In the genomic region with DNA sequence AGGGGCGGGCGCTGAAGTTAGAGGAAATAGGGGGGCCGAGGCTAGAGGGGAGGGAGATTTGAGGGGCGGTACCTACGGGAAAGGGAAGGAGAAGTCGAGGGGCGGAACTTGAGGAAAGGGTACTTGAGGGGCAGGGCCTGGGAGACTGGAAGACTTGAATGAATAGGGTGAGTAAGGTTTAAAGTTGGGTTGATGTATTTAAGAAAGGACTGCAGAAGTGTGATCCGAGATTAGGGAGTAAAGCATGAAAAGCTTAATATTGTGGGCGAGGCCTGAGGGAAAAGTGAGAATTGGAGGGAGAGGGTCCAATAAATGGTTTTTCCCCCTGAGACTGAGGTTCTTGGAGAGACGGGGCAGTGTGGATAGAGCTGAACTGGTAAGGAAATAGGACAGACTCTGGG, we compare ENCODE assay signal across 8 cellular contexts. TPM values are rescaled to one million over a fixed set of nuclear protein-coding genes. Genes with fewer than 3 reads are reported as not detected.
DNase-seq lines count a peak whose midpoint lies in the region; ATAC-seq, FAIRE-seq and TF ChIP-seq lines count a peak whose summit lies in the region.

No MANE protein-coding gene starts in this region.

- H3K36me3 ChIP-seq in esophagus (ENCODE audit: control insufficient read depth in 2 of 2, insufficient read depth in 2 of 2, low read length in 1 of 2): peaks cover 3 to 9% of the 10 kb centered on the region in 2 donors
- H3K36me3 ChIP-seq in psoas muscle (ENCODE audit: insufficient read depth in 1 of 2, low read depth in 1 of 2): peaks cover 3 to 43% of the 10 kb centered on the region in 2 donors

- peak; percentile 4 for ATAC-seq in GM18517 (IDR thresholded peaks at IDR 0.05; ENCODE audit: unreplicated experiment)
- no peak for ATAC-seq in psoas muscle
- ATAC-seq in GM21367 (IDR thresholded peaks at IDR 0.05; ENCODE audit: unreplicated experiment): no peak
- no peak for ATAC-seq in GM19455 (IDR thresholded peaks at IDR 0.05; ENCODE audit: unreplicated experiment)

- H3K4me1 ChIP-seq in esophagus (ENCODE audit: control insufficient read depth in 2 of 2, insufficient read depth in 2 of 2, low read length in 1 of 2) (no peaks in the 10 kb centered on the region), psoas muscle (peaks cover 8% of the 10 kb centered on the region)

- intact Hi-C loops in psoas muscle (cut with DNase I): loop anchor here (1.0 to 2.0 kb wide), 2 partner anchors 30 to 58 kb away; a partner anchor contains a TSS

- no peaks in the 10 kb centered on the region for H3K27me3 ChIP-seq in esophagus (ENCODE audit: control insufficient read depth in 1 of 2, insufficient read depth in 2 of 2, low read length in 2 of 2)
- H3K27me3 ChIP-seq in psoas muscle (ENCODE audit: insufficient read depth in 3 of 3, low read length in 2 of 3): no peaks in the 10 kb centered on the region

- DNase-seq in RCC 7860 (ENCODE audit: low spot score): no peak
- DNase-seq in psoas muscle: no peak
- no peak for DNase-seq in NCI-H69 (lab: John Stamatoyannopoulos, UW)
- DNase-seq in NCI-H1694 treated with DMSO at 0.1 percent for 48 hours (lab: John Stamatoyannopoulos, UW): no peak

- 2% methylated on average over 10 of the region's 10 CpGs for WGBS in esophagus, 2 donors
- WGBS in psoas muscle, 3 donors: 2 to 5% (median 4%) methylated on average over 10 of the region's 10 CpGs

- TF ChIP-seq CTCF in psoas muscle (IDR thresholded peaks at IDR 0.05): no peak

- H3K4me3 ChIP-seq in esophagus (ENCODE audit: low read depth in 1 of 2, low read length in 2 of 2) (peak overlapping the region; percentile 73 to 76), psoas muscle (peak overlapping the region; percentile 98)

- H3K27ac ChIP-seq in esophagus (ENCODE audit: low read depth in 2 of 2, low read length in 1 of 2): peak overlapping the region; percentile 92 to 95
- H3K27ac ChIP-seq in psoas muscle: peak overlapping the region; percentile 97

- FAIRE-seq in RCC 7860 (lab: Jason Lieb, UNC): peak; percentile 84

- H3K9me3 ChIP-seq in esophagus (ENCODE audit: control insufficient read depth in 2 of 2, insufficient read depth in 1 of 2, low read depth in 1 of 2, low read length in 1 of 2) (no peaks in the 10 kb centered on the region), psoas muscle (no peaks in the 10 kb centered on the region)

RNA-seq across cellular contexts. Expression of a gene that starts 0.7 kb away (rescaled TPM):
- polyA plus RNA-seq in esophagus (10 to 100 TPM; 10.4 to 11.4 TPM), psoas muscle (10 to 100 TPM; 13.0 to 26.5 (median 24.1) TPM)
- total RNA-seq in psoas muscle: 10 to 100 TPM; 10.3 to 15.7 (median 11.3) TPM

RNA-seq across cellular contexts. Expression of a gene that starts 0.9 kb away (rescaled TPM):
- polyA plus RNA-seq in esophagus: 10 to 100 TPM; 11.2 to 14.8 TPM
- 1 to 10 TPM; 1.2 to 6.9 (median 2.3) TPM for total RNA-seq in psoas muscle
- 10 to 100 TPM in 1 of 3 donors, 1 to 10 TPM in 2; 1.5 to 14.8 (median 5.1) TPM for polyA plus RNA-seq in psoas muscle

RNA-seq across cellular contexts. Expression of a gene that starts 29.9 kb away (rescaled TPM):
- 1 to 10 TPM; 4.8 to 7.5 TPM for polyA plus RNA-seq in esophagus
- 10 to 100 TPM; 19.9 to 29.4 (median 28.1) TPM for total RNA-seq in psoas muscle
- polyA plus RNA-seq in psoas muscle: 10 to 100 TPM in 2 of 3 donors, 1 to 10 TPM in 1; 9.1 to 39.1 (median 14.8) TPM

RNA-seq across cellular contexts. Expression of a gene that starts 57.8 kb away (rescaled TPM):
- polyA plus RNA-seq in esophagus (10 to 100 TPM; 30.5 to 84.1 TPM), psoas muscle (100 to 1,000 TPM in 2 of 3 donors, 10 to 100 TPM in 1; 82.6 to 173 (median 110) TPM)
- total RNA-seq in psoas muscle: 100 to 1,000 TPM in 2 of 4 donors, 10 to 100 TPM in 2; 38.9 to 151 (median 98.8) TPM
